Comparison of ENCODE assay signal across 17 cellular contexts in the genomic region with DNA sequence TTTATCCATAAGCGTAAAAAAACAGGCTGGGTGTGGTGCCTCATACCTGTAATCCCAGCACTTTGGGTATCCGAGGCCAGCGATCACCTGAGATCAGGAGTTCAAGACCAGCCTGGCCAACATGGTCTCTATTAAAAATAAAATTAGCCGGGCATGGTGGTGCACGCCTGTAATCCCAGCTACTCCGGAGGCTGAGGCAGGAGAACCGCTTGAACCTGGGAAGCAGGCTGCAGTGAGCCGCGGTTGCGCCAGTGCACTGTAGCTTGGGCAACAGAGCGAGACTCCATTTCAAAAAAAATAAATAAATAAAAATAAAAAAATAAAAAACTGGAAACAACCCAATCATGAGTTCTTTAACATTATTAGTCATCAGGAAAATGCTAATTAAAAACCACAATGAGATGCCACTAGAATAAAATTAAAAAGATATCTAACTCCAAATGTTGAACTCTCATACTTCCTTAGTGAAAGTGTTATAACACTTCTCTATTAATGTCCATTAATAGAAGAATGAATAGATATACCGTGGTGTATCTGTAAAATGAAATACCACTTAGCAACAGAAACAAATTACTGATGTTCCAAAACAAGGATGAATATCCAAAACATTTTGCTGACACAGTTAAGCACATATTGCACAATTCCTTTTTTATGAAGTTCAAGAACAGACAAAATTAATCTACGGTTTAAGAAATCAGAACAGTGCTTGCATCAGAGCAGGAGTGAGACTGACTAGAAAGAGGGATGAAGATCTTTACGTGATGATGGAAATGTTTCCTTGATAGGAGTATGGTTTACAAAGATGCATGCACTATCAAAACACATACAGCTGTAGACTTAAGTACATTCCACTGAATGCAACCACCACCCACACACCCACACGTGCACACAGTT. TPM values are rescaled to one million over a fixed set of nuclear protein-coding genes. Genes with fewer than 3 reads are reported as not detected.
DNase-seq lines count a peak whose midpoint lies in the region; ATAC-seq, FAIRE-seq and TF ChIP-seq lines count a peak whose summit lies in the region.
"Had no signal": no experiment of that assay in that cellular context is flagged by ENCODE, and none has a peak within 500 bp of the region (broad histone marks: within the 10 kb centered on the region; RNA-seq: fewer than 3 reads in every experiment).

No MANE protein-coding gene starts in this region.

- no peaks in the 10 kb centered on the region for H3K9me3 Mint-ChIP-seq in activated CD8-positive, alpha-beta T cell treated with anti-CD3 and anti-CD28 coated beads for 36 hours
- peaks cover 3% of the 10 kb centered on the region for H3K9me3 Mint-ChIP-seq in activated CD8-positive, alpha-beta T cell treated with anti-CD3 and anti-CD28 coated beads, Interleukin-2, amount 10 ng/mL, durations not matched to agents 7 days and 5 days (ENCODE audit: insufficient read depth)
- H3K9me3 Mint-ChIP-seq: activated CD4-positive, alpha-beta T cell treated with anti-CD3 and anti-CD28 coated beads, Interleukin-2, amount 10 ng/mL, durations not matched to agents 24 days and 14 days had no signal

- intact Hi-C loops in activated CD8-positive, alpha-beta T cell treated with anti-CD3 and anti-CD28 coated beads for 36 hours (cut with micrococcal nuclease), result no loop called here
- intact Hi-C loops in left lung (cut with DNase I), result no loop called here

- WGBS in urinary bladder, result 86% methylated on average over 15 of the region's 15 CpGs

- peaks cover 58% of the 10 kb centered on the region for H3K36me3 Mint-ChIP-seq in activated CD8-positive, alpha-beta T cell treated with anti-CD3 and anti-CD28 coated beads for 36 hours (ENCODE audit: low read depth)
- H3K36me3 Mint-ChIP-seq in activated CD8-positive, alpha-beta T cell treated with anti-CD3 and anti-CD28 coated beads, Interleukin-2, amount 10 ng/mL, durations not matched to agents 7 days and 5 days (ENCODE audit: low read depth), result peaks cover 73% of the 10 kb centered on the region

- H3K4me3 Mint-ChIP-seq in activated CD8-positive, alpha-beta T cell treated with anti-CD3 and anti-CD28 coated beads for 36 hours, result no peak overlapping the region
- no peak overlapping the region for H3K4me3 Mint-ChIP-seq in activated CD8-positive, alpha-beta T cell treated with anti-CD3 and anti-CD28 coated beads, Interleukin-2, amount 10 ng/mL, durations not matched to agents 7 days and 5 days
- H3K4me3 Mint-ChIP-seq: activated CD4-positive, alpha-beta T cell treated with anti-CD3 and anti-CD28 coated beads, Interleukin-2, amount 10 ng/mL, durations not matched to agents 24 days and 14 days; IgD-negative memory B cell had no signal

- peaks cover 10% of the 10 kb centered on the region for H3K36me3 ChIP-seq in bronchial epithelial cell (ENCODE audit: control insufficient read depth, insufficient read depth, low read length)
- H3K36me3 ChIP-seq in left lung, result peaks cover 0 to 40% of the 10 kb centered on the region in 2 donors
- H3K36me3 ChIP-seq in urinary bladder (ENCODE audit: insufficient read depth), result no peaks in the 10 kb centered on the region

- H3K27ac ChIP-seq in left lung, result peak overlapping the region; percentile 33 to 35
- H3K27ac ChIP-seq in urinary bladder (ENCODE audit: low read depth), result peak overlapping the region; percentile 2
- H3K27ac ChIP-seq: A549, left ventricle myocardium inferior, right lobe of liver had no signal

- POLR2A ChIA-PET in activated CD8-positive, alpha-beta T cell treated with anti-CD3 and anti-CD28 coated beads for 36 hours (lab: Charles Lee), result no interaction called here
- POLR2A ChIA-PET in activated CD8-positive, alpha-beta T cell treated with anti-CD3 and anti-CD28 coated beads, Interleukin-2, amount 10 ng/mL, durations not matched to agents 7 days and 5 days (lab: Charles Lee), result interaction anchor here (0.6 kb wide), 1 partner anchor 38 kb away, joined by 3 read pairs; no protein-coding TSS in a partner anchor

- H3K9me3 ChIP-seq in left lung, result no peaks in the 10 kb centered on the region
- H3K9me3 ChIP-seq: Peyer's patch, right lobe of liver had no signal

- no peak for ATAC-seq in activated CD8-positive, alpha-beta T cell treated with anti-CD3 and anti-CD28 coated beads for 36 hours
- ATAC-seq in activated CD8-positive, alpha-beta T cell treated with anti-CD3 and anti-CD28 coated beads, Interleukin-2, amount 10 ng/mL, durations not matched to agents 7 days and 5 days, result no peak
- peak; percentile 59 for ATAC-seq in left lung
- no peak for ATAC-seq in GM18517 (IDR thresholded peaks at IDR 0.05; ENCODE audit: unreplicated experiment)
- ATAC-seq: A549 had no signal

- peak overlapping the region; percentile 4 for H3K27ac Mint-ChIP-seq in activated CD8-positive, alpha-beta T cell treated with anti-CD3 and anti-CD28 coated beads for 36 hours
- no peak overlapping the region for H3K27ac Mint-ChIP-seq in activated CD8-positive, alpha-beta T cell treated with anti-CD3 and anti-CD28 coated beads, Interleukin-2, amount 10 ng/mL, durations not matched to agents 7 days and 5 days
- H3K27ac Mint-ChIP-seq: activated CD4-positive, alpha-beta T cell treated with anti-CD3 and anti-CD28 coated beads, Interleukin-2, amount 10 ng/mL, durations not matched to agents 24 days and 14 days; IgD-negative memory B cell had no signal

- H3K27me3 ChIP-seq in bronchial epithelial cell (ENCODE audit: control insufficient read depth, insufficient read depth, low read length) (no peaks in the 10 kb centered on the region), left lung (no peaks in the 10 kb centered on the region)
- H3K27me3 ChIP-seq: Peyer's patch, right lobe of liver had no signal

- H3K27me3 Mint-ChIP-seq in activated CD8-positive, alpha-beta T cell treated with anti-CD3 and anti-CD28 coated beads for 36 hours, result no peaks in the 10 kb centered on the region
- H3K27me3 Mint-ChIP-seq in activated CD8-positive, alpha-beta T cell treated with anti-CD3 and anti-CD28 coated beads, Interleukin-2, amount 10 ng/mL, durations not matched to agents 7 days and 5 days (ENCODE audit: low read depth), result no peaks in the 10 kb centered on the region
- H3K27me3 Mint-ChIP-seq: activated CD4-positive, alpha-beta T cell treated with anti-CD3 and anti-CD28 coated beads, Interleukin-2, amount 10 ng/mL, durations not matched to agents 24 days and 14 days; IgD-negative memory B cell had no signal

- CTCF ChIA-PET in activated CD8-positive, alpha-beta T cell treated with anti-CD3 and anti-CD28 coated beads for 36 hours (lab: Charles Lee), result no interaction called here
- CTCF ChIA-PET in activated CD8-positive, alpha-beta T cell treated with anti-CD3 and anti-CD28 coated beads, Interleukin-2, amount 10 ng/mL, durations not matched to agents 7 days and 5 days (lab: Charles Lee), result no interaction called here

- no peak for FAIRE-seq in bronchial epithelial cell (lab: Jason Lieb, UNC)
- FAIRE-seq in H54 (lab: Jason Lieb, UNC), result no peak
- FAIRE-seq: A549 had no signal

- peaks cover 36% of the 10 kb centered on the region for H3K4me1 Mint-ChIP-seq in activated CD8-positive, alpha-beta T cell treated with anti-CD3 and anti-CD28 coated beads for 36 hours (ENCODE audit: low read depth)
- H3K4me1 Mint-ChIP-seq in activated CD8-positive, alpha-beta T cell treated with anti-CD3 and anti-CD28 coated beads, Interleukin-2, amount 10 ng/mL, durations not matched to agents 7 days and 5 days (ENCODE audit: low read depth), result peaks cover 24% of the 10 kb centered on the region

- H3K4me3 ChIP-seq in bronchial epithelial cell (ENCODE audit: low read depth, low read length) (no peak overlapping the region), left lung (no peak overlapping the region), urinary bladder (ENCODE audit: low read depth, low read length) (no peak overlapping the region)
- H3K4me3 ChIP-seq: A549, left ventricle myocardium inferior, Peyer's patch, right lobe of liver had no signal

- no peak for TF ChIP-seq POLR2A in H54 (IDR thresholded peaks at IDR 0.05; ENCODE audit: low read depth, low read length)

- peak; percentile 7 for DNase-seq in activated CD8-positive, alpha-beta T cell treated with anti-CD3 and anti-CD28 coated beads for 36 hours
- DNase-seq in activated CD8-positive, alpha-beta T cell treated with anti-CD3 and anti-CD28 coated beads, Interleukin-2, amount 10 ng/mL, durations not matched to agents 7 days and 5 days, result no peak
- DNase-seq in bronchial epithelial cell (ENCODE audit: low read depth), result peak; percentile 16
- DNase-seq in left lung, result no peak
- DNase-seq in H54 (ENCODE audit: insufficient read length, low spot score), result no peak
- DNase-seq in UCSD-AML1 (lab: John Stamatoyannopoulos, UW; ENCODE audit: unreplicated experiment), result no peak
- DNase-seq: activated CD4-positive, alpha-beta T cell treated with anti-CD3 and anti-CD28 coated beads, Interleukin-2, amount 10 ng/mL, durations not matched to agents 24 days and 14 days; hippocampal formation; left ventricle myocardium inferior; NCI-H510A treated with DMSO at 0.1 percent for 48 hours; Peyer's patch; right lobe of liver; T-helper 1 cell had no signal

- peaks cover 0 to 20% of the 10 kb centered on the region in 2 donors for H3K4me1 ChIP-seq in left lung
- H3K4me1 ChIP-seq in urinary bladder (ENCODE audit: insufficient read depth), result no peaks in the 10 kb centered on the region
- H3K4me1 ChIP-seq: Peyer's patch had no signal

- no peak for TF ChIP-seq CTCF in activated CD8-positive, alpha-beta T cell treated with anti-CD3 and anti-CD28 coated beads for 36 hours (IDR thresholded peaks at IDR 0.05)
- TF ChIP-seq CTCF in bronchial epithelial cell (IDR thresholded peaks at IDR 0.05; ENCODE audit: insufficient read depth, low read length, severe bottlenecking), result no peak
- no peak for TF ChIP-seq CTCF in left lung (IDR thresholded peaks at IDR 0.05)

RNA-seq across cellular contexts. Expression of gene MPHOSPH6, which starts 13.0 kb away (rescaled TPM):
- 10 to 100 TPM; 46.9 to 51.2 TPM for total RNA-seq in activated CD8-positive, alpha-beta T cell treated with anti-CD3 and anti-CD28 coated beads for 36 hours
- 10 to 100 TPM; 44.5 to 44.8 TPM for total RNA-seq in activated CD8-positive, alpha-beta T cell treated with anti-CD3 and anti-CD28 coated beads, Interleukin-2, amount 10 ng/mL, durations not matched to agents 7 days and 5 days
- total RNA-seq in bronchial epithelial cell (71.8 and 91.9 TPM in 2 replicates), left lung (10 to 100 TPM; 23.1 to 29.2 TPM), urinary bladder (29.4 TPM)
- 20.3 TPM for polyA plus RNA-seq in urinary bladder

Comparison
In these comparisons a context has a peak if more than half of its experiments do, and no peak if none do; other contexts are left out.
1. DNase-seq: peak in activated CD8-positive, alpha-beta T cell treated with anti-CD3 and anti-CD28 coated beads for 36 hours (single experiment) and bronchial epithelial cell (single experiment); none in activated CD8-positive, alpha-beta T cell treated with anti-CD3 and anti-CD28 coated beads, Interleukin-2, amount 10 ng/mL, durations not matched to agents 7 days and 5 days (single experiment), left lung (0 of 2), H54 (single experiment) and UCSD-AML1 (single experiment).